ENCODE assay signal across 1 cellular context in genomic region chr6:121603486-121603885, GRCh38.
TF ChIP-seq lines count a peak whose summit lies in the region.

No MANE protein-coding gene starts in this region.

TF ChIP-seq in IMR-90, 13 proteins besides CTCF, POLR2A, EP300 and RAD21 (continued from another document):
- TF ChIP-seq MXI1 (IDR thresholded peaks at IDR 0.05; ENCODE audit: borderline replicate concordance, low read depth, low read length), result no peak
- TF ChIP-seq CEBPB (IDR thresholded peaks at IDR 0.05; ENCODE audit: low read depth, low read length), result no peak
